ENCODE assay signal across 8 cellular contexts in the genomic region with DNA sequence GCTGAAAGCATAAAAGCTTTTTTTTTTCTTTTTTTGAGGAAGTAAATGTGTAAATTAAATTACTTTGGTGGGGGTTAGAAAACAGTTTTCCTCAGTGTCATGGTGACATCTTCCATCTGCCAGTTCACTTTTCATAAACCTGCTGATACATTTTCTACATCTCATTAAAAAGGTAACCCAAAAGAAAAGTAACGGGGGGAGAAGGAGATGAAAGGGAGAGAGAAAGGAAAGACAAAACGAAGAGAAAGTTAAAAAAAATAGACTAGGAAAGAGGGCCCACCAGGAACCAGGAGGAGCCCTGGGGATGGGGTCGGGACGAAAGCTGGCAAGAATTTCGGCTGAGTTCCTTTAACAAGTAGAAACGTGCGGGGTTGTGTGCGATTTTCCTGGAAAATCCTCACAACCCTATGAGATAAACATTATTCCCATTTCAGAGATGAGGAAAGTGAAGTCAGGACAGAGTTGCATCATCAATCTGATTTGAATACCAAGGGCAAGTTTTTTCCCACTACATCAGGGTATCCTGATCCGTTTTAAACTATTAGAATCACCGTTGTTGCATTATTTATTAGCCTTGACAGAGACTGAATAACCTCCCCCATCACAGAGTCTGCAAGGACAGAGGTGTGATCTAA. TPM values are rescaled to one million over a fixed set of nuclear protein-coding genes. Genes with fewer than 3 reads are reported as not detected.
DNase-seq lines count a peak whose midpoint lies in the region; ATAC-seq and TF ChIP-seq lines count a peak whose summit lies in the region.

No MANE protein-coding gene starts in this region.

- H4K5ac ChIP-seq in H9 (ENCODE audit: insufficient read length, low read depth, low read length): no peak overlapping the region

- H3K36me3 Mint-ChIP-seq in H9 (ENCODE audit: insufficient read depth in 1 of 3, low read depth in 3 of 3): no peaks in the 10 kb centered on the region
- H3K36me3 Mint-ChIP-seq in activated T-helper 1 cell treated with anti-CD3 and anti-CD28 coated beads, Interleukin-12 subunit alpha, Interleukin-12 subunit beta, Interleukin-2, Interleukin-4 antibody, amounts not matched to agents 30 ng/mL and 10 ng/mL and 1 ng/mL, durations not matched to agents 14 hours and 24 hours and 36 hours (ENCODE audit: low read depth): peaks cover 1% of the 10 kb centered on the region

- peak overlapping the region; percentile 32 for H3K4me2 ChIP-seq in H9 (ENCODE audit: insufficient read depth, insufficient read length, low read length)

- no peak overlapping the region for H2BK15ac ChIP-seq in H9 (ENCODE audit: low read depth, low read length)

- H3K18ac ChIP-seq in H9 (ENCODE audit: insufficient read length, low read depth, low read length): no peak overlapping the region

- no peak overlapping the region for H3K27ac Mint-ChIP-seq in H9
- no peak overlapping the region for H3K27ac Mint-ChIP-seq in activated T-helper 1 cell treated with anti-CD3 and anti-CD28 coated beads, Interleukin-12 subunit alpha, Interleukin-12 subunit beta, Interleukin-2, Interleukin-4 antibody, amounts not matched to agents 30 ng/mL and 10 ng/mL and 1 ng/mL, durations not matched to agents 14 hours and 24 hours and 36 hours

- no peak overlapping the region for H3T11ph ChIP-seq in H9 (ENCODE audit: low read length)

- no peak for ATAC-seq in GM18498 (IDR thresholded peaks at IDR 0.05; ENCODE audit: unreplicated experiment)

- peak overlapping the region; percentile 66 to 79 for H3K4me3 Mint-ChIP-seq in H9
- peak overlapping the region; percentile 59 for H3K4me3 Mint-ChIP-seq in activated T-helper 1 cell treated with anti-CD3 and anti-CD28 coated beads, Interleukin-12 subunit alpha, Interleukin-12 subunit beta, Interleukin-2, Interleukin-4 antibody, amounts not matched to agents 30 ng/mL and 10 ng/mL and 1 ng/mL, durations not matched to agents 14 hours and 24 hours and 36 hours

- no peak overlapping the region for H4K91ac ChIP-seq in H9 (ENCODE audit: insufficient read length, low read depth, low read length)

- H2BK20ac ChIP-seq in H9 (ENCODE audit: low read depth, low read length, poor library complexity, severe bottlenecking): no peak overlapping the region

- no CpG with 5 or more reads among the region's 10 CpGs for WGBS in H9 (ENCODE audit: extremely low coverage, insufficient read length, low lambda C conversion rate)

- no peak overlapping the region for H4K8ac ChIP-seq in H9 (replicated peaks; ENCODE audit: insufficient read length, low read depth, low read length)

- H2AFZ ChIP-seq in H9 (ENCODE audit: low read length): no peak overlapping the region

- no peak overlapping the region for H3K14ac ChIP-seq in H9 (ENCODE audit: insufficient read depth, low read length)

- no peaks in the 10 kb centered on the region for H3K79me2 ChIP-seq in H9 (ENCODE audit: insufficient read depth, low read length)

- H3K4ac ChIP-seq in H9 (ENCODE audit: low read depth, low read length): no peak overlapping the region

- H3K4me3 ChIP-seq in iPS-11a (ENCODE audit: low read depth, low read length) (peak overlapping the region; percentile 55), skeletal muscle cell (ENCODE audit: low read depth, low read length) (peak overlapping the region; percentile 47)

- POLR2A ChIA-PET in GM10248 (lab: Yijun Ruan, JAX): no interaction called here

- no peaks in the 10 kb centered on the region for H4K20me1 ChIP-seq in H9 (ENCODE audit: control insufficient read depth, insufficient read depth, insufficient read length)

- H3K27me3 Mint-ChIP-seq in H9 (ENCODE audit: low read depth): peaks cover 33% of the 10 kb centered on the region
- H3K27me3 Mint-ChIP-seq in activated T-helper 1 cell treated with anti-CD3 and anti-CD28 coated beads, Interleukin-12 subunit alpha, Interleukin-12 subunit beta, Interleukin-2, Interleukin-4 antibody, amounts not matched to agents 30 ng/mL and 10 ng/mL and 1 ng/mL, durations not matched to agents 14 hours and 24 hours and 36 hours (ENCODE audit: insufficient read depth): peaks cover 22% of the 10 kb centered on the region

- H3K79me1 ChIP-seq in H9 (ENCODE audit: insufficient read depth, low read depth, low read length, poor library complexity, severe bottlenecking): no peaks in the 10 kb centered on the region

- H3K4me1 Mint-ChIP-seq in H9: peaks cover 50 to 51% of the 10 kb centered on the region in 2 experiments
- peaks cover 5% of the 10 kb centered on the region for H3K4me1 Mint-ChIP-seq in activated T-helper 1 cell treated with anti-CD3 and anti-CD28 coated beads, Interleukin-12 subunit alpha, Interleukin-12 subunit beta, Interleukin-2, Interleukin-4 antibody, amounts not matched to agents 30 ng/mL and 10 ng/mL and 1 ng/mL, durations not matched to agents 14 hours and 24 hours and 36 hours (ENCODE audit: low read depth)

- H2BK5ac ChIP-seq in H9 (ENCODE audit: insufficient read length, low read length): no peak overlapping the region

- no peak overlapping the region for H3K27ac ChIP-seq in H9 (ENCODE audit: insufficient read length, low read depth, low read length)

- intact Hi-C loops in activated T-helper 1 cell treated with anti-CD3 and anti-CD28 coated beads, Interleukin-12 subunit alpha, Interleukin-12 subunit beta, Interleukin-2, Interleukin-4 antibody, amounts not matched to agents 30 ng/mL and 10 ng/mL and 1 ng/mL, durations not matched to agents 14 hours and 24 hours and 36 hours (cut with micrococcal nuclease): no loop called here

- H2BK12ac ChIP-seq in H9 (ENCODE audit: insufficient read length, low read depth, low read length): no peak overlapping the region

- H3K27me3 ChIP-seq in H9 (ENCODE audit: insufficient read depth, low read length): no peaks in the 10 kb centered on the region; the same call in 1 of the 2 replicates

- H3K56ac ChIP-seq in H9 (ENCODE audit: insufficient read length, low read depth, low read length): no peak overlapping the region

- no peak overlapping the region for H2BK120ac ChIP-seq in H9 (ENCODE audit: low read depth, low read length, poor library complexity, severe bottlenecking)

- CTCF ChIA-PET in GM10248 (lab: Yijun Ruan, JAX): no interaction called here

- no peak for TF ChIP-seq CTCF in H9 (conservative IDR thresholded peaks at IDR 0.05)
- no peak for TF ChIP-seq CTCF in GM10248 (IDR thresholded peaks at IDR 0.05; ENCODE audit: control extremely low read depth, extremely low read depth, low read depth, missing control alignments)

- H3K9me3 Mint-ChIP-seq in H9: no peaks in the 10 kb centered on the region
- no peaks in the 10 kb centered on the region for H3K9me3 Mint-ChIP-seq in activated T-helper 1 cell treated with anti-CD3 and anti-CD28 coated beads, Interleukin-12 subunit alpha, Interleukin-12 subunit beta, Interleukin-2, Interleukin-4 antibody, amounts not matched to agents 30 ng/mL and 10 ng/mL and 1 ng/mL, durations not matched to agents 14 hours and 24 hours and 36 hours

- H3K9me3 ChIP-seq in H9 (ENCODE audit: control insufficient read depth, low read depth, low read length): no peaks in the 10 kb centered on the region

- peaks cover 6% of the 10 kb centered on the region for H3K23me2 ChIP-seq in H9 (ENCODE audit: insufficient read length, low read depth, low read length, poor library complexity, severe bottlenecking)

- H3K23ac ChIP-seq in H9 (ENCODE audit: insufficient read length, low read depth, low read length): no peak overlapping the region

- no peaks in the 10 kb centered on the region for H3K4me1 ChIP-seq in H9 (ENCODE audit: insufficient read depth, low read length)

- H2AK5ac ChIP-seq in H9 (ENCODE audit: insufficient read length, low read length): no peak overlapping the region

- H3K9ac ChIP-seq in H9 (ENCODE audit: extremely low read depth, insufficient read length, low read length): no peak overlapping the region

- DNase-seq in H9 (no peak), skeletal muscle cell (ENCODE audit: low read depth) (no peak), NCI-H2081 (lab: John Stamatoyannopoulos, UW) (no peak), GM10248 (ENCODE audit: extremely low spot score) (no peak), NCI-H187 treated with DMSO at 0.1 percent for 48 hours (lab: John Stamatoyannopoulos, UW) (no peak)
- no peak for DNase-seq in activated T-helper 1 cell treated with anti-CD3 and anti-CD28 coated beads, Interleukin-12 subunit alpha, Interleukin-12 subunit beta, Interleukin-2, Interleukin-4 antibody, amounts not matched to agents 30 ng/mL and 10 ng/mL and 1 ng/mL, durations not matched to agents 14 hours and 24 hours and 36 hours (ENCODE audit: low spot score)

RNA-seq across cellular contexts. Expression of a gene that starts 53.4 kb away (rescaled TPM):
- total RNA-seq in H9 (2021): 6.6 and 6.9 TPM in 2 replicates
- 0.29 TPM in 1 of 2 replicates, not detected in the other for total RNA-seq in activated T-helper 1 cell treated with anti-CD3 and anti-CD28 coated beads, Interleukin-12 subunit alpha, Interleukin-12 subunit beta, Interleukin-2, Interleukin-4 antibody, amounts not matched to agents 30 ng/mL and 10 ng/mL and 1 ng/mL, durations not matched to agents 14 hours and 24 hours and 36 hours
